In genomic region chr10:128880221-128880620, GRCh38 we compare ENCODE assay signal across 17 cellular contexts.
DNase-seq lines count a peak whose midpoint lies in the region; ATAC-seq and TF ChIP-seq lines count a peak whose summit lies in the region.
"Had no signal": no experiment of that assay in that cellular context is flagged by ENCODE, and none has a peak within 500 bp of the region (broad histone marks: within the 10 kb centered on the region; RNA-seq: fewer than 3 reads in every experiment).

No MANE protein-coding gene starts in this region.

- DNase-seq in NCI-H2171 (lab: John Stamatoyannopoulos, UW) (peak; percentile 12), coronary artery (ENCODE audit: low spot score) (peak; percentile 43), islet precursor cell (peak; percentile 13), omental fat pad (ENCODE audit: low spot score) (no peak), SKM-1 treated with dmso at 0.1 percent for 144 hours (lab: John Stamatoyannopoulos, UW; ENCODE audit: unreplicated experiment) (no peak), GM19240 (ENCODE audit: insufficient read length, low spot score) (no peak)
- DNase-seq: ACHN; Caco-2; CD4-positive, alpha-beta T cell; DMS79 treated with DMSO at 0.1 percent for 48 hours; GF-D8; GM23248; KBM-7 had no signal

- TF ChIP-seq CTCF in coronary artery (IDR thresholded peaks at IDR 0.05) (no peak), omental fat pad (IDR thresholded peaks at IDR 0.05) (no peak)

- no peak overlapping the region for H3K27ac ChIP-seq in coronary artery
- H3K27ac ChIP-seq: C4-2B, GM23248 had no signal

- ATAC-seq in omental fat pad (ENCODE audit: low FRiP score) (peak; percentile 19), GM21619 (IDR thresholded peaks at IDR 0.05; ENCODE audit: unreplicated experiment) (no peak)
- ATAC-seq: HepG2 had no signal

- H3K4me3 ChIP-seq in coronary artery: no peak overlapping the region
- H3K4me3 ChIP-seq: GM23248, HAP-1 had no signal

Comparison
In these comparisons a context has a peak if more than half of its experiments do, and no peak if none do; other contexts are left out.
1. DNase-seq: peak in NCI-H2171 (single experiment), coronary artery (single experiment) and islet precursor cell (single experiment); none in omental fat pad (single experiment), SKM-1 treated with dmso at 0.1 percent for 144 hours (single experiment) and GM19240 (single experiment).